35 cellular contexts compared by ENCODE assay signal in the genomic region with DNA sequence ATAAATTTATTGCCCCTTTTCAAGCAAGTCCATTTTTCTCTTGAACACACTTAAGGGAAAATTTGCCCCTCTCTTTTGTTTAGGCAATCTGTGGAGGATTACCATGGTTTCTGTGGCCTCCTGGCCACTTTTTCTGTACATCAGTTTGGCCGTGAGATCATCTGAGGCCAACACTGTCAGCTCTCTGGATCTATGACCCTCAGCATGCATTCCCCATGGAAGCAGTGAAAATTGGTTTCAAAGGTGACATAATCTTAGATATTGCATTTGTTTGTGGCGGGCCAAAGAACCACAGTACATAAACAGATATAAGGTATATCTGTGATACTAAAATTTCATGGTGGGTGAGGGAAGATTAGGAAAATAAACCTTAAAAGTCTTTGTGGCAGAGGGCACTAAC. TPM values are rescaled to one million over a fixed set of nuclear protein-coding genes. Genes with fewer than 3 reads are reported as not detected.
"Had no signal": no experiment of that assay in that cellular context is flagged by ENCODE, and none has a peak within 500 bp of the region (broad histone marks: within the 10 kb centered on the region; RNA-seq: fewer than 3 reads in every experiment).

No MANE protein-coding gene starts in this region.

- H3K36me3 Mint-ChIP-seq: activated CD4-positive, alpha-beta memory T cell treated with anti-CD3 and anti-CD28 coated beads for 36 hours; activated CD8-positive, alpha-beta memory T cell treated with anti-CD3 and anti-CD28 coated beads, Interleukin-2, amount 10 ng/mL, durations not matched to agents 7 days and 5 days; activated naive CD8-positive, alpha-beta T cell had no signal

- H3K4me3 Mint-ChIP-seq: activated CD4-positive, alpha-beta memory T cell treated with anti-CD3 and anti-CD28 coated beads for 36 hours; activated CD4-positive, alpha-beta T cell treated with anti-CD3 and anti-CD28 coated beads for 36 hours; activated CD4-positive, alpha-beta T cell treated with anti-CD3 and anti-CD28 coated beads, Interleukin-2, amount 10 ng/mL, durations not matched to agents 24 days and 14 days; activated CD8-positive, alpha-beta memory T cell treated with anti-CD3 and anti-CD28 coated beads, Interleukin-2, amount 10 ng/mL, durations not matched to agents 7 days and 5 days; activated CD8-positive, alpha-beta T cell treated with anti-CD3 and anti-CD28 coated beads, Interleukin-2, amount 10 ng/mL, durations not matched to agents 7 days and 5 days; activated naive CD8-positive, alpha-beta T cell; activated T-helper 17 cell treated with anti-CD3 and anti-CD28 coated beads, Interleukin-2, amount 50 U/mL, for 72 hours; central memory CD8-positive, alpha-beta T cell; dendritic cell treated with granulocyte-macrophage colony-stimulating factor and Interleukin-4, amounts not matched to agents 40 ng/mL and 50 ng/mL, for 4 days; endodermal cell had no signal

- H3K4me3 ChIP-seq: coronary artery, dorsolateral prefrontal cortex had no signal

- H3K27ac Mint-ChIP-seq: activated CD4-positive, alpha-beta memory T cell treated with anti-CD3 and anti-CD28 coated beads for 36 hours; activated CD4-positive, alpha-beta T cell treated with anti-CD3 and anti-CD28 coated beads for 36 hours; activated CD4-positive, alpha-beta T cell treated with anti-CD3 and anti-CD28 coated beads, Interleukin-2, amount 10 ng/mL, durations not matched to agents 24 days and 14 days; activated CD8-positive, alpha-beta memory T cell treated with anti-CD3 and anti-CD28 coated beads, Interleukin-2, amount 10 ng/mL, durations not matched to agents 7 days and 5 days; activated CD8-positive, alpha-beta T cell treated with anti-CD3 and anti-CD28 coated beads, Interleukin-2, amount 10 ng/mL, durations not matched to agents 7 days and 5 days; activated naive CD8-positive, alpha-beta T cell; activated T-helper 17 cell treated with anti-CD3 and anti-CD28 coated beads, Interleukin-2, amount 50 U/mL, for 72 hours; dendritic cell treated with granulocyte-macrophage colony-stimulating factor and Interleukin-4, amounts not matched to agents 40 ng/mL and 50 ng/mL, for 4 days; endodermal cell had no signal

- H3K27ac ChIP-seq: brain microvascular endothelial cell, coronary artery had no signal

- H3K36me3 ChIP-seq: brain microvascular endothelial cell had no signal

- FAIRE-seq: astrocyte, bronchial epithelial cell, frontal cortex had no signal

- DNase-seq: activated CD4-positive, alpha-beta memory T cell treated with anti-CD3 and anti-CD28 coated beads for 36 hours; activated CD4-positive, alpha-beta T cell treated with anti-CD3 and anti-CD28 coated beads for 36 hours; activated CD4-positive, alpha-beta T cell treated with anti-CD3 and anti-CD28 coated beads, Interleukin-2, amount 10 ng/mL, durations not matched to agents 24 days and 14 days; activated CD4-positive, CD25-positive, alpha-beta regulatory T cell; activated CD4-positive, CD25-positive, alpha-beta regulatory T cell treated with anti-CD3 and anti-CD28 coated beads, Interleukin-2, amount 50 U/mL, for 72 hours; activated CD8-positive, alpha-beta memory T cell treated with anti-CD3 and anti-CD28 coated beads, Interleukin-2, amount 10 ng/mL, durations not matched to agents 7 days and 5 days; activated CD8-positive, alpha-beta memory T cell treated with anti-CD3 and anti-CD28 coated beads, Interleukin-2, amount 50 U/mL, for 4 hours; activated CD8-positive, alpha-beta T cell treated with anti-CD3 and anti-CD28 coated beads, Interleukin-2, amount 10 ng/mL, durations not matched to agents 7 days and 5 days; activated effector memory CD4-positive, alpha-beta T cell treated with Interleukin-2 at 50 U/mL for 16 hours; activated gamma-delta T cell treated with Interleukin-2 at 50 U/mL for 16 hours; activated naive CD4-positive, alpha-beta T cell treated with anti-CD3 and anti-CD28 coated beads, Interleukin-2, amount 50 U/mL, for 16 hours; activated naive CD4-positive, alpha-beta T cell treated with Interleukin-2 at 50 U/mL for 16 hours; activated T-cell treated with anti-CD3 and anti-CD28 coated beads, Interleukin-2, amount 50 U/mL, for 1 hour; amniotic stem cell; anterior cingulate cortex; brain microvascular endothelial cell; dorsolateral prefrontal cortex; effector memory CD4-positive, alpha-beta T cell; endodermal cell; foreskin fibroblast; head of caudate nucleus; T-helper 2 cell had no signal

- H3K4me1 Mint-ChIP-seq: activated CD4-positive, alpha-beta T cell treated with anti-CD3 and anti-CD28 coated beads, Interleukin-2, amount 10 ng/mL, durations not matched to agents 24 days and 14 days; activated CD8-positive, alpha-beta memory T cell treated with anti-CD3 and anti-CD28 coated beads, Interleukin-2, amount 10 ng/mL, durations not matched to agents 7 days and 5 days; activated T-helper 17 cell treated with anti-CD3 and anti-CD28 coated beads, Interleukin-2, amount 50 U/mL, for 72 hours; central memory CD8-positive, alpha-beta T cell had no signal

- H3K27me3 ChIP-seq: brain microvascular endothelial cell, dorsolateral prefrontal cortex had no signal

- ATAC-seq: activated CD4-positive, alpha-beta T cell treated with anti-CD3 and anti-CD28 coated beads for 36 hours; activated CD8-positive, alpha-beta memory T cell treated with anti-CD3 and anti-CD28 coated beads, Interleukin-2, amount 10 ng/mL, durations not matched to agents 7 days and 5 days; activated CD8-positive, alpha-beta T cell treated with anti-CD3 and anti-CD28 coated beads, Interleukin-2, amount 10 ng/mL, durations not matched to agents 7 days and 5 days; activated T-helper 17 cell treated with anti-CD3 and anti-CD28 coated beads, Interleukin-2, amount 50 U/mL, for 72 hours; esophagus mucosa had no signal

- H3K9me3 Mint-ChIP-seq: activated CD4-positive, alpha-beta memory T cell treated with anti-CD3 and anti-CD28 coated beads for 36 hours; activated CD4-positive, alpha-beta T cell treated with anti-CD3 and anti-CD28 coated beads, Interleukin-2, amount 10 ng/mL, durations not matched to agents 24 days and 14 days; activated T-helper 17 cell treated with anti-CD3 and anti-CD28 coated beads, Interleukin-2, amount 50 U/mL, for 72 hours; central memory CD8-positive, alpha-beta T cell; dendritic cell treated with granulocyte-macrophage colony-stimulating factor and Interleukin-4, amounts not matched to agents 40 ng/mL and 50 ng/mL, for 4 days; endodermal cell had no signal

- H3K27me3 Mint-ChIP-seq: activated CD4-positive, alpha-beta T cell treated with anti-CD3 and anti-CD28 coated beads, Interleukin-2, amount 10 ng/mL, durations not matched to agents 24 days and 14 days; activated T-helper 17 cell treated with anti-CD3 and anti-CD28 coated beads, Interleukin-2, amount 50 U/mL, for 72 hours; central memory CD8-positive, alpha-beta T cell; dendritic cell treated with granulocyte-macrophage colony-stimulating factor and Interleukin-4, amounts not matched to agents 40 ng/mL and 50 ng/mL, for 4 days had no signal

RNA-seq across cellular contexts. Expression of gene ZNF474, which starts 4.6 kb away (rescaled TPM):
- total RNA-seq: activated CD4-positive, alpha-beta memory T cell treated with anti-CD3 and anti-CD28 coated beads for 36 hours; activated CD4-positive, alpha-beta T cell treated with anti-CD3 and anti-CD28 coated beads for 36 hours; activated CD4-positive, alpha-beta T cell treated with anti-CD3 and anti-CD28 coated beads, Interleukin-2, amount 10 ng/mL, durations not matched to agents 24 days and 14 days; activated CD8-positive, alpha-beta memory T cell treated with anti-CD3 and anti-CD28 coated beads for 36 hours; activated CD8-positive, alpha-beta T cell treated with anti-CD3 and anti-CD28 coated beads, Interleukin-2, amount 10 ng/mL, durations not matched to agents 7 days and 5 days; activated T-helper 17 cell treated with anti-CD3 and anti-CD28 coated beads, Interleukin-2, amount 50 U/mL, for 72 hours; cardiac septum; epithelial cell of proximal tubule; esophagus mucosa had no signal

RNA-seq across cellular contexts. Expression of gene LOX, which starts 46.7 kb away (rescaled TPM):
- total RNA-seq: activated CD4-positive, alpha-beta memory T cell treated with anti-CD3 and anti-CD28 coated beads for 36 hours; activated CD8-positive, alpha-beta memory T cell treated with anti-CD3 and anti-CD28 coated beads for 36 hours; activated CD8-positive, alpha-beta memory T cell treated with anti-CD3 and anti-CD28 coated beads, Interleukin-2, amount 10 ng/mL, durations not matched to agents 7 days and 5 days; activated CD8-positive, alpha-beta T cell treated with anti-CD3 and anti-CD28 coated beads, Interleukin-2, amount 10 ng/mL, durations not matched to agents 7 days and 5 days; activated T-helper 17 cell treated with anti-CD3 and anti-CD28 coated beads, Interleukin-2, amount 50 U/mL, for 72 hours; T-helper 1 cell treated with Interleukin-12 subunit alpha and Interleukin-12 subunit beta and Interleukin-4 antibody, amounts not matched to agents 30 ng/mL and 1 ng/mL, for 36 hours had no signal
